In the genomic region with DNA sequence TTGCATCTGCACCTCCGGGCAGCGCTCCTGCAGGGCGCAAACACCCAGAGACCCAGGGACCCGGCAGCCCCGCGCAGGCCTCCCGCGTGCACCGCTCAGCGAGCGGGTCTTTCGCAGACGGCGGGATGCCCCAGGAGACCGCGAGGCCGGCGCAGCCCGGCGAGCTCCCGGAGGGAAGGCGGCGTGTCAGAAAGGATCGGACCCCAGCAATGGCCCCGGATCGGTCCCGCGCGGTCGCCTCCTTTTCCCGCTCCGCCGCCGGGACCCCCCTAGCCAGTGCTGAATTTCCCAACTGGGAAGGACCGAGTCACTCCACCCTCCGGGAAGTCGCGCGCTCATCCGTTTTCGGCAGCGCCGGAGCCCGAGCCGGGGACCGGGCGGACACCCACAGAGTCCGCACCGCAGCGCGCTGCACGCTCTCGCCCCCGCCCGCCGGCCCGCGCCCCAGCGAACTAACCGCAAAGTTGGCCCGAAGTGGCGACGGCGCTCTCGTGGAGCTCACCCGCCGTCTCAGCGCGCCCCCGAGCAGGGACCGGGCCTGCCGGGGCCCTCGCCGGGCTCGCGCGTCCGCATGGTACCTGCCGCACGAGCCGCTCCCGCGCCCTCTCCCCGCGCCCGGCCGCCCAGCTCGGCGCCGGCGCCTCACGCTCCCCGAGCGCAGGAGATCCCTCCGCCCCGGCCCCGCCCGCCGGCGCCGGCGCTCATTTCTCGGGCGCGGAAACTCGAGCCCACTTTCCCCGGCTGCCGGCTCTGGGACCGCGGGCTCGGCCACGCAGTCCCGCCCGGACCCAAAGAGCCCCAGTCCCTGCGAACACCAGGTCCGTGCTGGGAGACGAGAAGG, we compare ENCODE assay signal across 1 cellular context.
TF ChIP-seq lines count a peak whose summit lies in the region.

A gene with protein sequence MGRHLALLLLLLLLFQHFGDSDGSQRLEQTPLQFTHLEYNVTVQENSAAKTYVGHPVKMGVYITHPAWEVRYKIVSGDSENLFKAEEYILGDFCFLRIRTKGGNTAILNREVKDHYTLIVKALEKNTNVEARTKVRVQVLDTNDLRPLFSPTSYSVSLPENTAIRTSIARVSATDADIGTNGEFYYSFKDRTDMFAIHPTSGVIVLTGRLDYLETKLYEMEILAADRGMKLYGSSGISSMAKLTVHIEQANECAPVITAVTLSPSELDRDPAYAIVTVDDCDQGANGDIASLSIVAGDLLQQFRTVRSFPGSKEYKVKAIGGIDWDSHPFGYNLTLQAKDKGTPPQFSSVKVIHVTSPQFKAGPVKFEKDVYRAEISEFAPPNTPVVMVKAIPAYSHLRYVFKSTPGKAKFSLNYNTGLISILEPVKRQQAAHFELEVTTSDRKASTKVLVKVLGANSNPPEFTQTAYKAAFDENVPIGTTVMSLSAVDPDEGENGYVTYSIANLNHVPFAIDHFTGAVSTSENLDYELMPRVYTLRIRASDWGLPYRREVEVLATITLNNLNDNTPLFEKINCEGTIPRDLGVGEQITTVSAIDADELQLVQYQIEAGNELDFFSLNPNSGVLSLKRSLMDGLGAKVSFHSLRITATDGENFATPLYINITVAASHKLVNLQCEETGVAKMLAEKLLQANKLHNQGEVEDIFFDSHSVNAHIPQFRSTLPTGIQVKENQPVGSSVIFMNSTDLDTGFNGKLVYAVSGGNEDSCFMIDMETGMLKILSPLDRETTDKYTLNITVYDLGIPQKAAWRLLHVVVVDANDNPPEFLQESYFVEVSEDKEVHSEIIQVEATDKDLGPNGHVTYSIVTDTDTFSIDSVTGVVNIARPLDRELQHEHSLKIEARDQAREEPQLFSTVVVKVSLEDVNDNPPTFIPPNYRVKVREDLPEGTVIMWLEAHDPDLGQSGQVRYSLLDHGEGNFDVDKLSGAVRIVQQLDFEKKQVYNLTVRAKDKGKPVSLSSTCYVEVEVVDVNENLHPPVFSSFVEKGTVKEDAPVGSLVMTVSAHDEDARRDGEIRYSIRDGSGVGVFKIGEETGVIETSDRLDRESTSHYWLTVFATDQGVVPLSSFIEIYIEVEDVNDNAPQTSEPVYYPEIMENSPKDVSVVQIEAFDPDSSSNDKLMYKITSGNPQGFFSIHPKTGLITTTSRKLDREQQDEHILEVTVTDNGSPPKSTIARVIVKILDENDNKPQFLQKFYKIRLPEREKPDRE (N-terminal part only) (minus strand): TSS at position 650 of the 841 bp plus-strand sequence. CDS start 14,029 bp downstream, outside the sequence.

TF ChIP-seq in HepG2, 621 proteins besides CTCF, POLR2A, EP300 and RAD21 (continued from another document and continues in another):
- TF ChIP-seq, protein P1, sequence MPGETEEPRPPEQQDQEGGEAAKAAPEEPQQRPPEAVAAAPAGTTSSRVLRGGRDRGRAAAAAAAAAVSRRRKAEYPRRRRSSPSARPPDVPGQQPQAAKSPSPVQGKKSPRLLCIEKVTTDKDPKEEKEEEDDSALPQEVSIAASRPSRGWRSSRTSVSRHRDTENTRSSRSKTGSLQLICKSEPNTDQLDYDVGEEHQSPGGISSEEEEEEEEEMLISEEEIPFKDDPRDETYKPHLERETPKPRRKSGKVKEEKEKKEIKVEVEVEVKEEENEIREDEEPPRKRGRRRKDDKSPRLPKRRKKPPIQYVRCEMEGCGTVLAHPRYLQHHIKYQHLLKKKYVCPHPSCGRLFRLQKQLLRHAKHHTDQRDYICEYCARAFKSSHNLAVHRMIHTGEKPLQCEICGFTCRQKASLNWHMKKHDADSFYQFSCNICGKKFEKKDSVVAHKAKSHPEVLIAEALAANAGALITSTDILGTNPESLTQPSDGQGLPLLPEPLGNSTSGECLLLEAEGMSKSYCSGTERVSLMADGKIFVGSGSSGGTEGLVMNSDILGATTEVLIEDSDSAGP (CRISPR knock-in tag; IDR thresholded peaks at IDR 0.05; ENCODE audit: borderline replicate concordance) = peak; percentile 48; the same call in 1 of the 2 replicates
- TF ChIP-seq, protein P2, sequence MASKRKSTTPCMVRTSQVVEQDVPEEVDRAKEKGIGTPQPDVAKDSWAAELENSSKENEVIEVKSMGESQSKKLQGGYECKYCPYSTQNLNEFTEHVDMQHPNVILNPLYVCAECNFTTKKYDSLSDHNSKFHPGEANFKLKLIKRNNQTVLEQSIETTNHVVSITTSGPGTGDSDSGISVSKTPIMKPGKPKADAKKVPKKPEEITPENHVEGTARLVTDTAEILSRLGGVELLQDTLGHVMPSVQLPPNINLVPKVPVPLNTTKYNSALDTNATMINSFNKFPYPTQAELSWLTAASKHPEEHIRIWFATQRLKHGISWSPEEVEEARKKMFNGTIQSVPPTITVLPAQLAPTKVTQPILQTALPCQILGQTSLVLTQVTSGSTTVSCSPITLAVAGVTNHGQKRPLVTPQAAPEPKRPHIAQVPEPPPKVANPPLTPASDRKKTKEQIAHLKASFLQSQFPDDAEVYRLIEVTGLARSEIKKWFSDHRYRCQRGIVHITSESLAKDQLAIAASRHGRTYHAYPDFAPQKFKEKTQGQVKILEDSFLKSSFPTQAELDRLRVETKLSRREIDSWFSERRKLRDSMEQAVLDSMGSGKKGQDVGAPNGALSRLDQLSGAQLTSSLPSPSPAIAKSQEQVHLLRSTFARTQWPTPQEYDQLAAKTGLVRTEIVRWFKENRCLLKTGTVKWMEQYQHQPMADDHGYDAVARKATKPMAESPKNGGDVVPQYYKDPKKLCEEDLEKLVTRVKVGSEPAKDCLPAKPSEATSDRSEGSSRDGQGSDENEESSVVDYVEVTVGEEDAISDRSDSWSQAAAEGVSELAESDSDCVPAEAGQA (IDR thresholded peaks at IDR 0.05; ENCODE audit: low read depth) = no peak
- TF ChIP-seq, protein P2 (CRISPR knock-in tag; IDR thresholded peaks at IDR 0.05; ENCODE audit: borderline replicate concordance) = no peak
- TF ChIP-seq ZNF3 (CRISPR knock-in tag; IDR thresholded peaks at IDR 0.05) = no peak
- TF ChIP-seq ZMAT3 (CRISPR knock-in tag; conservative IDR thresholded peaks at IDR 0.05) = peak; percentile 44; the same call in 1 of the 2 replicates
- no peak; the same call in 1 of the 2 replicates for TF ChIP-seq ZNF333 (CRISPR knock-in tag; IDR thresholded peaks at IDR 0.05; ENCODE audit: borderline replicate concordance)
- TF ChIP-seq, protein P3, sequence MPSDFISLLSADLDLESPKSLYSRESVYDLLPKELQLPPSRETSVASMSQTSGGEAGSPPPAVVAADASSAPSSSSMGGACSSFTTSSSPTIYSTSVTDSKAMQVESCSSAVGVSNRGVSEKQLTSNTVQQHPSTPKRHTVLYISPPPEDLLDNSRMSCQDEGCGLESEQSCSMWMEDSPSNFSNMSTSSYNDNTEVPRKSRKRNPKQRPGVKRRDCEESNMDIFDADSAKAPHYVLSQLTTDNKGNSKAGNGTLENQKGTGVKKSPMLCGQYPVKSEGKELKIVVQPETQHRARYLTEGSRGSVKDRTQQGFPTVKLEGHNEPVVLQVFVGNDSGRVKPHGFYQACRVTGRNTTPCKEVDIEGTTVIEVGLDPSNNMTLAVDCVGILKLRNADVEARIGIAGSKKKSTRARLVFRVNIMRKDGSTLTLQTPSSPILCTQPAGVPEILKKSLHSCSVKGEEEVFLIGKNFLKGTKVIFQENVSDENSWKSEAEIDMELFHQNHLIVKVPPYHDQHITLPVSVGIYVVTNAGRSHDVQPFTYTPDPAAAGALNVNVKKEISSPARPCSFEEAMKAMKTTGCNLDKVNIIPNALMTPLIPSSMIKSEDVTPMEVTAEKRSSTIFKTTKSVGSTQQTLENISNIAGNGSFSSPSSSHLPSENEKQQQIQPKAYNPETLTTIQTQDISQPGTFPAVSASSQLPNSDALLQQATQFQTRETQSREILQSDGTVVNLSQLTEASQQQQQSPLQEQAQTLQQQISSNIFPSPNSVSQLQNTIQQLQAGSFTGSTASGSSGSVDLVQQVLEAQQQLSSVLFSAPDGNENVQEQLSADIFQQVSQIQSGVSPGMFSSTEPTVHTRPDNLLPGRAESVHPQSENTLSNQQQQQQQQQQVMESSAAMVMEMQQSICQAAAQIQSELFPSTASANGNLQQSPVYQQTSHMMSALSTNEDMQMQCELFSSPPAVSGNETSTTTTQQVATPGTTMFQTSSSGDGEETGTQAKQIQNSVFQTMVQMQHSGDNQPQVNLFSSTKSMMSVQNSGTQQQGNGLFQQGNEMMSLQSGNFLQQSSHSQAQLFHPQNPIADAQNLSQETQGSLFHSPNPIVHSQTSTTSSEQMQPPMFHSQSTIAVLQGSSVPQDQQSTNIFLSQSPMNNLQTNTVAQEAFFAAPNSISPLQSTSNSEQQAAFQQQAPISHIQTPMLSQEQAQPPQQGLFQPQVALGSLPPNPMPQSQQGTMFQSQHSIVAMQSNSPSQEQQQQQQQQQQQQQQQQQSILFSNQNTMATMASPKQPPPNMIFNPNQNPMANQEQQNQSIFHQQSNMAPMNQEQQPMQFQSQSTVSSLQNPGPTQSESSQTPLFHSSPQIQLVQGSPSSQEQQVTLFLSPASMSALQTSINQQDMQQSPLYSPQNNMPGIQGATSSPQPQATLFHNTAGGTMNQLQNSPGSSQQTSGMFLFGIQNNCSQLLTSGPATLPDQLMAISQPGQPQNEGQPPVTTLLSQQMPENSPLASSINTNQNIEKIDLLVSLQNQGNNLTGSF (CRISPR knock-in tag; IDR thresholded peaks at IDR 0.05) = no peak
- TF ChIP-seq ZNF296 (CRISPR knock-in tag; conservative IDR thresholded peaks at IDR 0.05) = no peak
- no peak for TF ChIP-seq CREM (IDR thresholded peaks at IDR 0.05)
- no peak for TF ChIP-seq CREM (CRISPR knock-in tag; IDR thresholded peaks at IDR 0.05)
- no peak for TF ChIP-seq MED1 (CRISPR knock-in tag; IDR thresholded peaks at IDR 0.05)
- TF ChIP-seq HOXA9 (CRISPR knock-in tag; IDR thresholded peaks at IDR 0.05; ENCODE audit: borderline replicate concordance) = no peak; the same call in 1 of the 2 replicates
- no peak for TF ChIP-seq PPARG (CRISPR knock-in tag; conservative IDR thresholded peaks at IDR 0.05)
- no peak for TF ChIP-seq ZNF343 (CRISPR knock-in tag; IDR thresholded peaks at IDR 0.05)
- TF ChIP-seq, protein P4, sequence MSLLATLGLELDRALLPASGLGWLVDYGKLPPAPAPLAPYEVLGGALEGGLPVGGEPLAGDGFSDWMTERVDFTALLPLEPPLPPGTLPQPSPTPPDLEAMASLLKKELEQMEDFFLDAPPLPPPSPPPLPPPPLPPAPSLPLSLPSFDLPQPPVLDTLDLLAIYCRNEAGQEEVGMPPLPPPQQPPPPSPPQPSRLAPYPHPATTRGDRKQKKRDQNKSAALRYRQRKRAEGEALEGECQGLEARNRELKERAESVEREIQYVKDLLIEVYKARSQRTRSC (CRISPR knock-in tag; IDR thresholded peaks at IDR 0.05; ENCODE audit: low read depth) = no peak
- no peak for TF ChIP-seq MAFK (conservative IDR thresholded peaks at IDR 0.05 in 1 of 2, IDR thresholded peaks at IDR 0.05 in 1 of 2; ENCODE audit: low read length in 2 of 2)
- no peak for TF ChIP-seq ZNF644 (CRISPR knock-in tag; IDR thresholded peaks at IDR 0.05; ENCODE audit: low read depth)
- no peak for TF ChIP-seq ZNF674 (CRISPR knock-in tag; IDR thresholded peaks at IDR 0.05; ENCODE audit: low read depth)
- no peak for TF ChIP-seq NONO (IDR thresholded peaks at IDR 0.05)
- peak; percentile 47; the same call in 1 of the 2 replicates for TF ChIP-seq NONO (CRISPR knock-in tag; conservative IDR thresholded peaks at IDR 0.05)
- no peak for TF ChIP-seq AHR (CRISPR knock-in tag; IDR thresholded peaks at IDR 0.05)
- TF ChIP-seq, protein P5, sequence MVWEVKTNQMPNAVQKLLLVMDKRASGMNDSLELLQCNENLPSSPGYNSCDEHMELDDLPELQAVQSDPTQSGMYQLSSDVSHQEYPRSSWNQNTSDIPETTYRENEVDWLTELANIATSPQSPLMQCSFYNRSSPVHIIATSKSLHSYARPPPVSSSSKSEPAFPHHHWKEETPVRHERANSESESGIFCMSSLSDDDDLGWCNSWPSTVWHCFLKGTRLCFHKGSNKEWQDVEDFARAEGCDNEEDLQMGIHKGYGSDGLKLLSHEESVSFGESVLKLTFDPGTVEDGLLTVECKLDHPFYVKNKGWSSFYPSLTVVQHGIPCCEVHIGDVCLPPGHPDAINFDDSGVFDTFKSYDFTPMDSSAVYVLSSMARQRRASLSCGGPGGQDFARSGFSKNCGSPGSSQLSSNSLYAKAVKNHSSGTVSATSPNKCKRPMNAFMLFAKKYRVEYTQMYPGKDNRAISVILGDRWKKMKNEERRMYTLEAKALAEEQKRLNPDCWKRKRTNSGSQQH (CRISPR knock-in tag; IDR thresholded peaks at IDR 0.05; ENCODE audit: low read depth) = peak; percentile 14; the same call in 1 of the 2 replicates
- TF ChIP-seq ZNF441 (CRISPR knock-in tag; IDR thresholded peaks at IDR 0.05; ENCODE audit: borderline replicate concordance) = peak; percentile 47; the same call in 1 of the 2 replicates
- no peak for TF ChIP-seq SMAD9 (CRISPR knock-in tag; IDR thresholded peaks at IDR 0.05)
- no peak for TF ChIP-seq ZNF33A (CRISPR knock-in tag; IDR thresholded peaks at IDR 0.05; ENCODE audit: borderline replicate concordance)
- TF ChIP-seq EED (CRISPR knock-in tag; IDR thresholded peaks at IDR 0.05) = no peak
- TF ChIP-seq PTBP1 (IDR thresholded peaks at IDR 0.05; ENCODE audit: low read depth, low read length, poor library complexity, severe bottlenecking) = no peak
- TF ChIP-seq MTF1 (CRISPR knock-in tag; IDR thresholded peaks at IDR 0.05) = no peak
- no peak for TF ChIP-seq TP53 (CRISPR knock-in tag; conservative IDR thresholded peaks at IDR 0.05)
- TF ChIP-seq POGZ (CRISPR knock-in tag; IDR thresholded peaks at IDR 0.05) = no peak; the same call in 1 of the 2 replicates
- TF ChIP-seq ZNF547 (CRISPR knock-in tag; IDR thresholded peaks at IDR 0.05) = no peak
- no peak for TF ChIP-seq ZSCAN9 (CRISPR knock-in tag; IDR thresholded peaks at IDR 0.05; ENCODE audit: borderline replicate concordance)
- TF ChIP-seq SP2 (CRISPR knock-in tag; IDR thresholded peaks at IDR 0.05) = no peak
